In the genomic region with DNA sequence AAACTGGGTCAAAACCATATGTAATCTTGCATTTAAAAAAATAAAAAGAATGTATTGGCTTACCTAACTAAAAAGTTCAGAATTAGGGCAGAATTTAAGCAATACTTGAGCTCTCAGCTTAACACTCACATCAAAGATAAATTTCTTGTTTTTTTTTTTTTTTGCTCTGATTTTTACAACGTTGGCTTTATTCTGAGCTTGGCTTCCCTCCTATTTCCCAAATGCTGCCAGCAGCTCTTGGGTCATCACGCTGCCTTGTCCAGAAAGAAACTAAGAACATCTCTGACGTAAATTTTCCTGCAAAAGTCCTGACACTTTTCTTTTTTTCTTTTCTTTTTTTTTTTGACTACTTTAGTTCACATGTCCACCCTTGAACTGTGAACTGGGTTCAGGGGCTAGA, we compare ENCODE assay signal across 20 cellular contexts.
A peak's percentile ranks its signal among the peaks of the same experiment; 100 is the strongest.
DNase-seq lines count a peak whose midpoint lies in the region; ATAC-seq and TF ChIP-seq lines count a peak whose summit lies in the region.
"Had no signal": no experiment of that assay in that cellular context is flagged by ENCODE, and none has a peak within 500 bp of the region (broad histone marks: within the 10 kb centered on the region; RNA-seq: fewer than 3 reads in every experiment).

No MANE protein-coding gene starts in this region.

- H3K27me3 ChIP-seq in uterus: no peaks in the 10 kb centered on the region

- ATAC-seq in left lobe of liver (peak; percentile 70), sciatic nerve (peak; percentile 92)
- ATAC-seq: stimulated activated naive CD8-positive, alpha-beta T cell treated with anti-CD3 and anti-CD28 coated beads, Interleukin-15, amount 100 ng/mL, for 72 hours had no signal

- no peaks in the 10 kb centered on the region for H3K36me3 ChIP-seq in uterus

- no peaks in the 10 kb centered on the region for H3K9me3 ChIP-seq in uterus

- TF ChIP-seq CTCF in uterus (IDR thresholded peaks at IDR 0.05): no peak

- H3K27ac ChIP-seq in uterus: peak overlapping the region; percentile 74 to 78

- intact Hi-C loops in sciatic nerve (cut with DNase I) (no loop called here), uterus (cut with DNase I; ENCODE audit: low total_unique reads) (no loop called here)

- TF ChIP-seq POLR2A in uterus (IDR thresholded peaks at IDR 0.05): no peak

- peaks cover 0 to 6% of the 10 kb centered on the region in 2 donors for H3K4me1 ChIP-seq in uterus

- DNase-seq in fibroblast of gingiva (ENCODE audit: low read depth): peak; percentile 85
- peak; percentile 65 for DNase-seq in left lobe of liver (ENCODE audit: low spot score)
- DNase-seq in sciatic nerve (ENCODE audit: low spot score): peak; percentile 70
- peak; percentile 77 to 85 for DNase-seq in uterus
- DNase-seq in activated naive CD4-positive, alpha-beta T cell (lab: John Stamatoyannopoulos, UW): no peak
- no peak for DNase-seq in globus pallidus (ENCODE audit: low spot score)
- DNase-seq in middle frontal gyrus (ENCODE audit: extremely low spot score, low spot score): no peak
- DNase-seq: activated CD4-positive, alpha-beta T cell treated with anti-CD3 and anti-CD28 coated beads for 4 hours; activated CD8-positive, alpha-beta memory T cell treated with anti-CD3 and anti-CD28 coated beads, Interleukin-2, amount 50 U/mL, for 4 hours; activated gamma-delta T cell treated with Interleukin-2 at 50 U/mL for 16 hours; cortex of kidney; glutamatergic neuron; immature natural killer cell; IMR-90; NCI-H2029; NCI-H446 treated with DMSO at 0.1 percent for 48 hours; retina; RPMI8226; stimulated activated naive CD8-positive, alpha-beta T cell treated with anti-CD3 and anti-CD28 coated beads, Interleukin-15, amount 100 ng/mL, for 72 hours; SW 1271 had no signal

- H3K4me3 ChIP-seq in uterus: no peak overlapping the region

Comparison
In these comparisons a context has a peak if more than half of its experiments do, and no peak if none do; other contexts are left out.
1. DNase-seq: peak in fibroblast of gingiva (single experiment), left lobe of liver (single experiment), sciatic nerve (single experiment) and uterus (2 of 2); none in activated naive CD4-positive, alpha-beta T cell (0 of 4), globus pallidus (single experiment) and middle frontal gyrus (single experiment).